ENCODE assay signal across 12 cellular contexts in the genomic region with DNA sequence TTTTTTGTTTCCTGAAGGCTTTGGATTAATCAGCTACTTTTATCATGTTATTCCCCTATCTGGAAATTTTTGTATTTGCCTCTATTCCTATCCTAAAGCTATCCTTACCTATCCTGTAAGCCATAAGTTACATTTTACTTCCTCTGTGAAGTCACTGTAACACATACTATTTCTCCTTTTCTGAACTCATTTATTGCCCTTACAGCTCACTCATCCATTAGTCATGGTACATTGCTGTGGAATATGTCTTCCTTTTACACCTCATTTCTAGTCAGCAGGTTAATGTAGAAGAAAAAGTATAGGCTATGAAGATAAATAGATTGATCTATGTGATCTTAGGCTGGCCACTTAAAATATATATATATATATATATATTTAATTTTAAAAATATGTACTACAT. TPM values are rescaled to one million over a fixed set of nuclear protein-coding genes. Genes with fewer than 3 reads are reported as not detected.
DNase-seq lines count a peak whose midpoint lies in the region; ATAC-seq and TF ChIP-seq lines count a peak whose summit lies in the region.
"Had no signal": no experiment of that assay in that cellular context is flagged by ENCODE, and none has a peak within 500 bp of the region (broad histone marks: within the 10 kb centered on the region; RNA-seq: fewer than 3 reads in every experiment).

No MANE protein-coding gene starts in this region.

- peaks cover 13% of the 10 kb centered on the region for H3K36me3 Mint-ChIP-seq in type B pancreatic cell

- TF ChIP-seq CTCF in SK-N-SH (IDR thresholded peaks at IDR 0.05): no peak
- TF ChIP-seq CTCF in foreskin fibroblast (IDR thresholded peaks at IDR 0.05; ENCODE audit: low read depth, low read length): no peak
- no peak for TF ChIP-seq CTCF in type B pancreatic cell (conservative IDR thresholded peaks at IDR 0.05)

- H2AFZ ChIP-seq in SK-N-SH (ENCODE audit: low read depth): no peak overlapping the region

- H3K79me2 ChIP-seq in SK-N-SH (ENCODE audit: insufficient read depth): peaks cover 41% of the 10 kb centered on the region

- no peak for TF ChIP-seq RAD21 in SK-N-SH (IDR thresholded peaks at IDR 0.05; ENCODE audit: low read length)

- TF ChIP-seq EP300 in SK-N-SH (IDR thresholded peaks at IDR 0.05; ENCODE audit: borderline replicate concordance in 1 of 2, low read depth in 1 of 2, low read length in 1 of 2): no peak

- H3K4me3 ChIP-seq in SK-N-SH (ENCODE audit: low read depth in 2 of 2, low read length in 1 of 2) (no peak overlapping the region), foreskin fibroblast (ENCODE audit: low read depth in 1 of 2, low read length in 2 of 2) (no peak overlapping the region)
- H3K4me3 ChIP-seq: right lobe of liver had no signal

- peaks cover 54% of the 10 kb centered on the region for H3F3A ChIP-seq in SK-N-SH (replicated peaks; ENCODE audit: insufficient read depth)

- ATAC-seq in SK-N-SH treated with all-trans-retinoic acid at 6 μM for 48 hours: no peak

- no peak overlapping the region for H3K4me3 Mint-ChIP-seq in type B pancreatic cell
- H3K4me3 Mint-ChIP-seq: activated CD4-positive, alpha-beta memory T cell treated with anti-CD3 and anti-CD28 coated beads for 36 hours; brain had no signal

- H3K9ac ChIP-seq in SK-N-SH: no peak overlapping the region

- peak overlapping the region in 1 of 2 experiments; percentile 35; a peak in 2 of 4 replicates for H3K27ac ChIP-seq in SK-N-SH (ENCODE audit: low read depth in 2 of 2, low read length in 1 of 2)
- H3K27ac ChIP-seq: right lobe of liver had no signal

- DNase-seq in SK-N-SH (no peak), SKM-1 (lab: John Stamatoyannopoulos, UW; ENCODE audit: unreplicated experiment) (peak; percentile 68), foreskin fibroblast (peak; percentile 39 to 70), type B pancreatic cell (ENCODE audit: extremely low spot score, unreplicated experiment) (no peak), T-helper 2 cell (no peak), NCI-H1092 treated with DMSO at 0.1 percent for 48 hours (lab: John Stamatoyannopoulos, UW) (no peak), midbrain (lab: John Stamatoyannopoulos, UW) (no peak)
- DNase-seq: activated CD4-positive, alpha-beta memory T cell treated with anti-CD3 and anti-CD28 coated beads for 36 hours; NCI-H510A; right lobe of liver had no signal

- peaks cover 20 to 42% of the 10 kb centered on the region in 2 experiments for H3K4me1 ChIP-seq in SK-N-SH (ENCODE audit: control insufficient read depth in 1 of 2, insufficient read depth in 2 of 2, low read depth in 1 of 2, low read length in 1 of 2)
- H3K4me1 ChIP-seq: right lobe of liver had no signal

- peaks cover 0 to 28% of the 10 kb centered on the region in 2 experiments for H3K36me3 ChIP-seq in SK-N-SH (replicated peaks in 1 of 2; ENCODE audit: control insufficient read depth in 1 of 2, insufficient read depth in 2 of 2, low read length in 1 of 2)
- H3K36me3 ChIP-seq: right lobe of liver had no signal

- H3K27me3 ChIP-seq in SK-N-SH (ENCODE audit: insufficient read depth): no peaks in the 10 kb centered on the region
- H3K27me3 ChIP-seq: right lobe of liver had no signal

- H3K4me1 Mint-ChIP-seq in type B pancreatic cell (ENCODE audit: unreplicated experiment): peaks cover 10% of the 10 kb centered on the region

- H3K27me3 Mint-ChIP-seq in type B pancreatic cell: no peaks in the 10 kb centered on the region
- H3K27me3 Mint-ChIP-seq: activated CD4-positive, alpha-beta memory T cell treated with anti-CD3 and anti-CD28 coated beads for 36 hours; brain had no signal

- H3K4me2 ChIP-seq in SK-N-SH: no peak overlapping the region

- peak overlapping the region; percentile 50 for H3K27ac Mint-ChIP-seq in type B pancreatic cell
- H3K27ac Mint-ChIP-seq: activated CD4-positive, alpha-beta memory T cell treated with anti-CD3 and anti-CD28 coated beads for 36 hours had no signal

- H3K9me3 Mint-ChIP-seq in type B pancreatic cell: no peaks in the 10 kb centered on the region

- no peaks in the 10 kb centered on the region for H3K9me3 ChIP-seq in SK-N-SH
- H3K9me3 ChIP-seq: right lobe of liver had no signal

- POLR2A ChIA-PET in SK-N-SH (lab: Yijun Ruan, JAX): no interaction called here

- CTCF ChIA-PET in SK-N-SH (lab: Yijun Ruan, JAX): interaction anchor here (1.1 to 1.4 kb wide), 4 partner anchors 9 to 79 kb away, joined by 3 to 4 read pairs (median 3); no protein-coding TSS in a partner anchor

- no peaks in the 10 kb centered on the region for H3K9me2 ChIP-seq in SK-N-SH

- H4K20me1 ChIP-seq in SK-N-SH (ENCODE audit: insufficient read depth): no peaks in the 10 kb centered on the region

TF ChIP-seq in SK-N-SH, 30 proteins besides CTCF, POLR2A, EP300 and RAD21:
- TF ChIP-seq FOSL2 (IDR thresholded peaks at IDR 0.05; ENCODE audit: borderline replicate concordance, low read depth): peak; percentile 58
- no peak for TF ChIP-seq RFX5 (IDR thresholded peaks at IDR 0.05; ENCODE audit: low read length)
- no peak for TF ChIP-seq EZH2phosphoT487 (IDR thresholded peaks at IDR 0.05; ENCODE audit: borderline replicate concordance, low read depth)
TF ChIP-seq in SK-N-SH: peak in this region for 1.

TF ChIP-seq in SK-N-SH treated with all-trans-retinoic acid at 6 μM for 48 hours, 23 proteins besides CTCF, POLR2A, EP300 and RAD21:
- TF ChIP-seq ARNTL (CRISPR knock-in tag; IDR thresholded peaks at IDR 0.05; ENCODE audit: borderline replicate concordance, low read depth) (no peak), BACH2 (CRISPR knock-in tag; IDR thresholded peaks at IDR 0.05; ENCODE audit: borderline replicate concordance) (no peak), CSDC2 (CRISPR knock-in tag; IDR thresholded peaks at IDR 0.05) (no peak), SNAI2 (CRISPR knock-in tag; IDR thresholded peaks at IDR 0.05) (no peak), GLIS3 (CRISPR knock-in tag; IDR thresholded peaks at IDR 0.05) (no peak), ZNF70 (CRISPR knock-in tag; IDR thresholded peaks at IDR 0.05) (no peak), ZC3H10 (CRISPR knock-in tag; IDR thresholded peaks at IDR 0.05) (no peak)
- TF ChIP-seq, protein P1, sequence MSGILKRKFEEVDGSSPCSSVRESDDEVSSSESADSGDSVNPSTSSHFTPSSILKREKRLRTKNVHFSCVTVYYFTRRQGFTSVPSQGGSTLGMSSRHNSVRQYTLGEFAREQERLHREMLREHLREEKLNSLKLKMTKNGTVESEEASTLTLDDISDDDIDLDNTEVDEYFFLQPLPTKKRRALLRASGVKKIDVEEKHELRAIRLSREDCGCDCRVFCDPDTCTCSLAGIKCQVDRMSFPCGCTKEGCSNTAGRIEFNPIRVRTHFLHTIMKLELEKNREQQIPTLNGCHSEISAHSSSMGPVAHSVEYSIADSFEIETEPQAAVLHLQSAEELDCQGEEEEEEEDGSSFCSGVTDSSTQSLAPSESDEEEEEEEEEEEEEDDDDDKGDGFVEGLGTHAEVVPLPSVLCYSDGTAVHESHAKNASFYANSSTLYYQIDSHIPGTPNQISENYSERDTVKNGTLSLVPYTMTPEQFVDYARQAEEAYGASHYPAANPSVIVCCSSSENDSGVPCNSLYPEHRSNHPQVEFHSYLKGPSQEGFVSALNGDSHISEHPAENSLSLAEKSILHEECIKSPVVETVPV (CRISPR knock-in tag; IDR thresholded peaks at IDR 0.05): no peak
- TF ChIP-seq, protein P2, sequence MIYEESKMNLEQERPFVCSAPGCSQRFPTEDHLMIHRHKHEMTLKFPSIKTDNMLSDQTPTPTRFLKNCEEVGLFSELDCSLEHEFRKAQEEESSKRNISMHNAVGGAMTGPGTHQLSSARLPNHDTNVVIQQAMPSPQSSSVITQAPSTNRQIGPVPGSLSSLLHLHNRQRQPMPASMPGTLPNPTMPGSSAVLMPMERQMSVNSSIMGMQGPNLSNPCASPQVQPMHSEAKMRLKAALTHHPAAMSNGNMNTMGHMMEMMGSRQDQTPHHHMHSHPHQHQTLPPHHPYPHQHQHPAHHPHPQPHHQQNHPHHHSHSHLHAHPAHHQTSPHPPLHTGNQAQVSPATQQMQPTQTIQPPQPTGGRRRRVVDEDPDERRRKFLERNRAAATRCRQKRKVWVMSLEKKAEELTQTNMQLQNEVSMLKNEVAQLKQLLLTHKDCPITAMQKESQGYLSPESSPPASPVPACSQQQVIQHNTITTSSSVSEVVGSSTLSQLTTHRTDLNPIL (CRISPR knock-in tag; IDR thresholded peaks at IDR 0.05; ENCODE audit: low read depth): no peak

RNA-seq across cellular contexts. Expression of a gene that starts 28.0 kb away (rescaled TPM):
- polyA plus RNA-seq in SK-N-SH (2012; rRNA removed): 10.6 and 11.9 TPM in 2 replicates
- polyA plus RNA-seq in SK-N-SH (2012; cell fraction: cytosol; rRNA removed): 14.5 and 15.9 TPM in 2 replicates
- 3.8 and 7.6 TPM in 2 replicates for polyA plus RNA-seq in SK-N-SH (2012; cell fraction: nucleus; rRNA removed)
- total RNA-seq in type B pancreatic cell (ENCODE audit: low replicate concordance): 18.8 and 35.6 TPM in 2 replicates

Comparison
In these comparisons a context has a peak if more than half of its experiments do, and no peak if none do; other contexts are left out.
1. DNase-seq: peak in SKM-1 (single experiment) and foreskin fibroblast (2 of 2); none in SK-N-SH (single experiment), type B pancreatic cell (single experiment), T-helper 2 cell (0 of 5), NCI-H1092 treated with DMSO at 0.1 percent for 48 hours (single experiment) and midbrain (single experiment).